Comparison of ENCODE assay signal across 8 cellular contexts in the genomic region with DNA sequence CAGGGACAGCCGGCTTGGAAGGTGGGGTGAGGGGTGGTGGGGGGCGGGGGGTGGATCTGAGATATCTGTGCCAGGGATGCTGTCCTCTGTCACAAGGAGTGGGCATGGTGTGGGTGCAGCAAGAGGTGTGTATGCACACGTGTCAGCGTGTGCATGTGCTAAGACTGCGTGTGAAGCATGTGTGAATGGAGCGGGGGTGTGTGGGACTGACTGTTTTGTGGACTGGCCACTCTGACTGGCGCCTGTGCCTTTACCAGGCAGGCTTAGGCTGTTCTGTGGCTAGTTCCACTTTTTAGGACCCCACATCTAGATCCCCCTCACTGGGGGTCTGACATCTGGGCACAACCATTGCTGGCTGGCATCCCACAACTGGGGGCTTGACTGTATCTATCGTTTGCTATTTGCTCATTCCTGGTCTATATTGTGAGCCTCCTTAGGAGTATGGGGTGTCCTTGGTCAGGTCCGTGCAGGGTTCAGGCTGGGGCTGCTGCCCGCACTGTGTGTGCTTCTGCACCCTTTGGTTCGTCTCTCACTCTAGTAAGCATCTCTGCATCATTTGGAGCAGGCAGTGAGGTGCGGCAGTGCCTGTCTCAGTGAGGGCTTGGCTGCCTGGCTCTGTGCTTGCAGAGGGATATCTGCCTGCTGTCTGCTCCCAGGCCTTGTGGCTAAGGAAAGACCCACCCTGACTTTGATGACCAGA. TPM values are rescaled to one million over a fixed set of nuclear protein-coding genes. Genes with fewer than 3 reads are reported as not detected.
A peak's percentile ranks its signal among the peaks of the same experiment; 100 is the strongest.
DNase-seq lines count a peak whose midpoint lies in the region; ATAC-seq, FAIRE-seq and TF ChIP-seq lines count a peak whose summit lies in the region.

No MANE protein-coding gene starts in this region.

- H2BK120ac ChIP-seq in H1 (replicated peaks; ENCODE audit: low read depth, low read length): no peak overlapping the region

- H2BK20ac ChIP-seq in H1 (ENCODE audit: low read length): no peak overlapping the region

- peak overlapping the region; percentile 80 for H3K4me3 ChIP-seq in Caco-2 (ENCODE audit: low read depth, low read length)
- H3K4me3 ChIP-seq in OCI-LY7 (ENCODE audit: low read depth, low read length, poor library complexity, severe bottlenecking): peak overlapping the region; percentile 92
- H3K4me3 ChIP-seq in H1 (ENCODE audit: extremely low read depth in 1 of 4, insufficient read depth in 2 of 4, low read depth in 3 of 4, low read length in 4 of 4): peak overlapping the region; percentile 19 to 85 (median 78); a peak in 6 of 8 replicates
- peak overlapping the region; percentile 97 for H3K4me3 ChIP-seq in osteoblast (ENCODE audit: insufficient read depth, low read length)

- H3K27ac ChIP-seq in OCI-LY7 (ENCODE audit: low read depth, low read length, poor library complexity, severe bottlenecking): peak overlapping the region; percentile 5
- H3K27ac ChIP-seq in H1 (ENCODE audit: low read depth, low read length): no peak overlapping the region
- H3K27ac ChIP-seq in osteoblast (ENCODE audit: low read depth, low read length): peak overlapping the region; percentile 93
- no peak overlapping the region for H3K27ac ChIP-seq in foreskin keratinocyte

- no peak for FAIRE-seq in H1 (lab: Jason Lieb, UNC)

- TF ChIP-seq RAD21 in H1 (IDR thresholded peaks at IDR 0.05 in 1 of 2, conservative IDR thresholded peaks at IDR 0.05 in 1 of 2; ENCODE audit: low read depth in 2 of 2, low read length in 2 of 2): no peak

- no peaks in the 10 kb centered on the region for H3K9me2 ChIP-seq in OCI-LY7 (ENCODE audit: insufficient read depth, low read length)

- peaks cover 17% of the 10 kb centered on the region for H3K79me1 ChIP-seq in H1 (ENCODE audit: low read depth, low read length)

- TF ChIP-seq CTCF in Caco-2 (IDR thresholded peaks at IDR 0.05; ENCODE audit: insufficient read depth in 1 of 2, low read depth in 1 of 2, low read length in 1 of 2, severe bottlenecking in 1 of 2, unreplicated experiment in 1 of 2) (no peak), OCI-LY7 (conservative IDR thresholded peaks at IDR 0.05; ENCODE audit: low read length) (no peak), H1 (IDR thresholded peaks at IDR 0.05; ENCODE audit: control extremely low read depth in 1 of 3, insufficient read depth in 1 of 3, low read depth in 1 of 3, low read length in 3 of 3) (no peak), osteoblast (IDR thresholded peaks at IDR 0.05; ENCODE audit: extremely low read depth, low read depth, low read length) (no peak), foreskin keratinocyte (conservative IDR thresholded peaks at IDR 0.05) (no peak)

- CTCF ChIA-PET in Caco-2 (lab: Charles Lee) (no interaction called here), OCI-LY7 (lab: Charles Lee; ENCODE audit: unreplicated experiment) (no interaction called here), H1 (lab: Charles Lee; ENCODE audit: partially characterized antibody) (interaction anchor here (0.8 kb wide), 2 partner anchors 9 to 76 kb away, joined by 3 to 4 read pairs; no protein-coding TSS in a partner anchor)

- intact Hi-C loops in Caco-2 (cut with micrococcal nuclease; ENCODE audit: unreplicated experiment): no loop called here
- intact Hi-C loops in OCI-LY7 (cut with micrococcal nuclease; ENCODE audit: unreplicated experiment): loop anchor here (2.0 to 5.0 kb wide), 2 partner anchors 75 to 129 kb away; a partner anchor contains a TSS

- 76% methylated on average over 10 of the region's 12 CpGs; no CpG with 5 or more reads in 1 of the 2 experiments for WGBS in H1 (ENCODE audit: extremely low coverage in 1 of 2, insufficient coverage in 1 of 2, insufficient read length in 1 of 2, insufficient replicate concordance in 2 of 2, low coverage in 1 of 2, low lambda C conversion rate in 2 of 2, missing lambda C conversion rate in 1 of 2), 2 experiments

- H4K20me1 ChIP-seq in OCI-LY7 (ENCODE audit: insufficient read depth, low read length) (0 out of 2 replicates have a peak, but pooled peaks cover 5% of the 10 kb centered on the region), H1 (replicated peaks in 1 of 2; ENCODE audit: control insufficient read depth in 1 of 2, insufficient read depth in 2 of 2, low read length in 2 of 2) (peaks cover 5 to 25% of the 10 kb centered on the region in 2 experiments), osteoblast (ENCODE audit: insufficient read depth, low read length) (peaks cover 49% of the 10 kb centered on the region)

- peaks cover 15% of the 10 kb centered on the region for H3K4me1 ChIP-seq in Caco-2
- peaks cover 53% of the 10 kb centered on the region for H3K4me1 ChIP-seq in OCI-LY7 (ENCODE audit: insufficient read depth, low read length, poor library complexity, severe bottlenecking)
- H3K4me1 ChIP-seq in H1 (replicated peaks in 1 of 4; ENCODE audit: control insufficient read depth in 3 of 4, insufficient read depth in 4 of 4, low read length in 3 of 4): peaks cover 4 to 25% (median 12%) of the 10 kb centered on the region in 4 experiments
- H3K4me1 ChIP-seq in osteoblast (ENCODE audit: insufficient read depth, low read length): peaks cover 53% of the 10 kb centered on the region
- H3K4me1 ChIP-seq in foreskin keratinocyte: peaks cover 6% of the 10 kb centered on the region

- peaks cover 16% of the 10 kb centered on the region for H3K23me2 ChIP-seq in H1 (ENCODE audit: low read depth, low read length)

- BruUV-seq in Caco-2 (replicated peaks; lab: Mats Ljungman, UMichigan) (TSS peak; percentile 24), OCI-LY7 (replicated peaks; lab: Mats Ljungman, UMichigan) (TSS peak; percentile 54)

- H3K4me1 Mint-ChIP-seq in Caco-2 (ENCODE audit: low read depth, unreplicated experiment): peaks cover 16% of the 10 kb centered on the region

- H2AFZ ChIP-seq in OCI-LY7 (ENCODE audit: low read length) (no peak overlapping the region), H1 (ENCODE audit: low read length) (no peak overlapping the region), osteoblast (ENCODE audit: low read length) (no peak overlapping the region)

- TF ChIP-seq EP300 in H1 (IDR thresholded peaks at IDR 0.05; ENCODE audit: borderline replicate concordance in 1 of 2, low read depth in 2 of 2, low read length in 2 of 2): no peak

- H3K79me2 ChIP-seq in OCI-LY7 (ENCODE audit: insufficient read depth, low read depth, low read length) (peaks cover 35% of the 10 kb centered on the region), H1 (ENCODE audit: control insufficient read depth in 1 of 2, insufficient read depth in 2 of 2, low read length in 2 of 2) (peaks cover 0 to 37% of the 10 kb centered on the region in 2 experiments; a peak in 2 of 4 replicates), osteoblast (ENCODE audit: insufficient read depth, low read length) (peaks cover 63% of the 10 kb centered on the region)

- H3K4ac ChIP-seq in H1 (replicated peaks; ENCODE audit: insufficient read length, low read depth, low read length): no peak overlapping the region

- H3K27me3 Mint-ChIP-seq in Caco-2 (ENCODE audit: insufficient read depth, unreplicated experiment): no peaks in the 10 kb centered on the region

- H4K8ac ChIP-seq in H1 (ENCODE audit: extremely low read depth, insufficient read depth, low read length): no peak overlapping the region; the same call in 1 of the 2 replicates

- ATAC-seq in HG03432 (IDR thresholded peaks at IDR 0.05; ENCODE audit: unreplicated experiment) (no peak), foreskin keratinocyte (no peak)

- H3K9me3 ChIP-seq in Caco-2 (no peaks in the 10 kb centered on the region), OCI-LY7 (ENCODE audit: low read length) (no peaks in the 10 kb centered on the region), H1 (ENCODE audit: insufficient read depth in 2 of 2, low read depth in 1 of 2, low read length in 1 of 2) (no peaks in the 10 kb centered on the region), osteoblast (ENCODE audit: low read depth, low read length) (no peaks in the 10 kb centered on the region)

- H3K14ac ChIP-seq in H1 (ENCODE audit: insufficient read length): no peak overlapping the region

- no peak overlapping the region for H3K18ac ChIP-seq in H1 (ENCODE audit: extremely low read depth, low read length)

- H3K36me3 ChIP-seq in Caco-2 (ENCODE audit: control insufficient read depth, insufficient read depth, low read length) (no peaks in the 10 kb centered on the region), OCI-LY7 (ENCODE audit: insufficient read depth, low read length) (no peaks in the 10 kb centered on the region), H1 (ENCODE audit: control insufficient read depth in 2 of 4, insufficient read depth in 4 of 4, low read length in 3 of 4) (peaks cover 0 to under 1% (median 0%) of the 10 kb centered on the region in 4 experiments; a peak in 3 of 8 replicates), osteoblast (ENCODE audit: insufficient read depth, low read length) (peaks cover 7% of the 10 kb centered on the region)

- no peak overlapping the region for H3K27ac Mint-ChIP-seq in Caco-2 (ENCODE audit: unreplicated experiment)

- DNase-seq in Caco-2 (no peak), OCI-LY7 (ENCODE audit: low spot score) (no peak), H1 (ENCODE audit: low read depth in 1 of 2, low spot score in 2 of 2) (no peak), osteoblast (ENCODE audit: insufficient read length, low spot score, missing footprints) (peak; percentile 91), NCI-H1092 (lab: John Stamatoyannopoulos, UW) (no peak), MV-4-11 (lab: John Stamatoyannopoulos, UW) (no peak), foreskin keratinocyte (no peak)

- no peak overlapping the region for H4K5ac ChIP-seq in H1 (ENCODE audit: insufficient read length, low read depth, low read length)

- no peak overlapping the region for H2BK12ac ChIP-seq in H1 (ENCODE audit: low read depth, low read length)

- H3K23ac ChIP-seq in H1 (ENCODE audit: insufficient read length): no peak overlapping the region

- H3K4me3 Mint-ChIP-seq in Caco-2 (ENCODE audit: unreplicated experiment): peak overlapping the region; percentile 96

- H3K4me2 ChIP-seq in OCI-LY7 (ENCODE audit: low read length) (peak overlapping the region; percentile 97), H1 (ENCODE audit: insufficient read depth in 1 of 2, low read depth in 2 of 2, low read length in 2 of 2) (peak overlapping the region; percentile 91 to 94), osteoblast (ENCODE audit: insufficient read depth, low read length) (peak overlapping the region; percentile 98)

- peak overlapping the region; percentile 32; the same call in 1 of the 2 replicates for H2BK15ac ChIP-seq in H1 (ENCODE audit: low read length)

- POLR2A ChIA-PET in Caco-2 (lab: Charles Lee) (no interaction called here), OCI-LY7 (lab: Charles Lee) (no interaction called here), H1 (lab: Charles Lee; ENCODE audit: partially characterized antibody) (interaction anchor here (1.4 to 1.6 kb wide), 2 partner anchors 13 to 20 kb away, joined by 4 to 5 read pairs; no protein-coding TSS in a partner anchor)

- peak overlapping the region; percentile 11 for H4K91ac ChIP-seq in H1 (replicated peaks; ENCODE audit: insufficient read length, low read length)

- no peak overlapping the region; a peak in 1 of 7 replicates for H3K9ac ChIP-seq in H1 (replicated peaks in 1 of 4; ENCODE audit: extremely low read depth in 1 of 4, low read depth in 3 of 4, low read length in 3 of 4)

- H3K56ac ChIP-seq in H1 (replicated peaks; ENCODE audit: insufficient read length, low read depth, low read length): no peak overlapping the region

- H2AK5ac ChIP-seq in H1 (ENCODE audit: low read depth, low read length): no peak overlapping the region

- no peaks in the 10 kb centered on the region for H3K9me3 Mint-ChIP-seq in Caco-2 (ENCODE audit: unreplicated experiment)

- H3K27me3 ChIP-seq in Caco-2 (replicated peaks; ENCODE audit: control insufficient read depth, insufficient read depth, low read length) (no peaks in the 10 kb centered on the region), H1 (replicated peaks in 1 of 4; ENCODE audit: control insufficient read depth in 3 of 4, extremely low read depth in 1 of 4, insufficient read depth in 3 of 4, low read length in 3 of 4) (no peaks in the 10 kb centered on the region), osteoblast (ENCODE audit: insufficient read depth, low read length) (no peaks in the 10 kb centered on the region), foreskin keratinocyte (no peaks in the 10 kb centered on the region)

- H2BK5ac ChIP-seq in H1 (ENCODE audit: low read depth, low read length): no peak overlapping the region

- peaks cover 17% of the 10 kb centered on the region for H3K36me3 Mint-ChIP-seq in Caco-2 (ENCODE audit: insufficient read depth, unreplicated experiment)

- no peak for TF ChIP-seq POLR2A in H1 (IDR thresholded peaks at IDR 0.05; ENCODE audit: control extremely low read depth in 1 of 2, low read depth in 2 of 2, low read length in 2 of 2)

RNA-seq across cellular contexts. Expression of a gene that starts 1.9 kb away (rescaled TPM):
- 40.3 and 47.8 TPM in 2 replicates for total RNA-seq in Caco-2 (2022)
- total RNA-seq in OCI-LY7 (2014; rRNA removed; shearing (Covaris generic)): 51.8 and 62.7 TPM in 2 replicates
- 56.8 and 66.2 TPM in 2 replicates for total RNA-seq in OCI-LY7 (2022)
- 67.7 and 69.4 TPM in 2 replicates for total RNA-seq in H1 (2021; fragmentation: NEBNext Ultra II Directional; extraction: Animal tissue kit (Norgen Biotek cat#: 25700))
- 37.2 and 52.8 TPM in 2 replicates for polyA plus RNA-seq in H1 (2011; rRNA removed)
- polyA plus RNA-seq in H1 (2011; cell fraction: cytosol; rRNA removed): 37.9 TPM
- 294 TPM for polyA plus RNA-seq in H1 (2011; cell fraction: nucleus; rRNA removed)
- 48.2 to 52.4 TPM (median 49.0 TPM) in 4 replicates for polyA plus RNA-seq in H1 (2012, experiment 1 of 2)
- 39.0 TPM for polyA plus RNA-seq in H1 (2012, experiment 2 of 2)
- polyA plus RNA-seq in H1 (2013, experiment 1 of 2): 28.5 TPM
- 27.0 TPM for polyA plus RNA-seq in H1 (2013, experiment 2 of 2)
- polyA minus RNA-seq in H1 (2011; rRNA and poly(A)+ RNA removed): 47.4 and 58.0 TPM in 2 replicates
- 29.3 TPM for polyA minus RNA-seq in H1 (2011; cell fraction: cytosol; rRNA and poly(A)+ RNA removed)
- 60.7 TPM for polyA minus RNA-seq in H1 (2011; cell fraction: nucleus; rRNA and poly(A)+ RNA removed)
- 55.4 and 59.4 TPM in 2 replicates for total RNA-seq in osteoblast
- 26.8 and 28.1 TPM in 2 replicates for total RNA-seq in foreskin keratinocyte
- polyA plus RNA-seq in foreskin keratinocyte: 20.2 and 20.3 TPM in 2 replicates

RNA-seq across cellular contexts. Expression of a gene that starts 2.1 kb away (rescaled TPM):
- total RNA-seq in Caco-2 (2022): not detected in 2 replicates
- not detected in 2 replicates for total RNA-seq in OCI-LY7 (2014; rRNA removed; shearing (Covaris generic))
- 1.3 and 2.0 TPM in 2 replicates for total RNA-seq in OCI-LY7 (2022)
- total RNA-seq in H1 (2021; fragmentation: NEBNext Ultra II Directional; extraction: Animal tissue kit (Norgen Biotek cat#: 25700)): not detected in 2 replicates
- polyA plus RNA-seq in H1 (2011; rRNA removed): 0.05 and 0.14 TPM in 2 replicates
- polyA plus RNA-seq in H1 (2011; cell fraction: cytosol; rRNA removed): 0.19 TPM
- 0.16 TPM for polyA plus RNA-seq in H1 (2011; cell fraction: nucleus; rRNA removed)
- polyA plus RNA-seq in H1 (2012, experiment 1 of 2): 0.13 to 0.37 TPM in 2 of 4 replicates, not detected in the others
- not detected for polyA plus RNA-seq in H1 (2012, experiment 2 of 2)
- 0.12 TPM for polyA plus RNA-seq in H1 (2013, experiment 1 of 2)
- 0.06 TPM for polyA plus RNA-seq in H1 (2013, experiment 2 of 2)
- 0.82 TPM in 1 of 2 replicates, not detected in the other for polyA minus RNA-seq in H1 (2011; rRNA and poly(A)+ RNA removed)
- not detected for polyA minus RNA-seq in H1 (2011; cell fraction: cytosol; rRNA and poly(A)+ RNA removed)
- 0.50 TPM for polyA minus RNA-seq in H1 (2011; cell fraction: nucleus; rRNA and poly(A)+ RNA removed)
- total RNA-seq in osteoblast: 0.29 and 0.72 TPM in 2 replicates
- total RNA-seq in foreskin keratinocyte: not detected in 2 replicates
- 0.04 and 0.09 TPM in 2 replicates for polyA plus RNA-seq in foreskin keratinocyte

RNA-seq across cellular contexts. Expression of a gene that starts 34.3 kb away (rescaled TPM):
- total RNA-seq in Caco-2 (2022): 9.6 and 11.9 TPM in 2 replicates
- total RNA-seq in OCI-LY7 (2014; rRNA removed; shearing (Covaris generic)): 3.4 and 6.0 TPM in 2 replicates
- 6.8 and 8.0 TPM in 2 replicates for total RNA-seq in OCI-LY7 (2022)
- total RNA-seq in H1 (2021; fragmentation: NEBNext Ultra II Directional; extraction: Animal tissue kit (Norgen Biotek cat#: 25700)): 11.3 and 18.7 TPM in 2 replicates
- 24.0 and 31.4 TPM in 2 replicates for polyA plus RNA-seq in H1 (2011; rRNA removed)
- 20.5 TPM for polyA plus RNA-seq in H1 (2011; cell fraction: cytosol; rRNA removed)
- 20.2 TPM for polyA plus RNA-seq in H1 (2011; cell fraction: nucleus; rRNA removed)
- polyA plus RNA-seq in H1 (2012, experiment 1 of 2): 16.0 to 18.7 TPM (median 16.9 TPM) in 4 replicates
- 16.4 TPM for polyA plus RNA-seq in H1 (2012, experiment 2 of 2)
- 12.7 TPM for polyA plus RNA-seq in H1 (2013, experiment 1 of 2)
- polyA plus RNA-seq in H1 (2013, experiment 2 of 2): 13.7 TPM
- 15.7 and 17.2 TPM in 2 replicates for polyA minus RNA-seq in H1 (2011; rRNA and poly(A)+ RNA removed)
- polyA minus RNA-seq in H1 (2011; cell fraction: cytosol; rRNA and poly(A)+ RNA removed): 5.1 TPM
- polyA minus RNA-seq in H1 (2011; cell fraction: nucleus; rRNA and poly(A)+ RNA removed): 9.8 TPM
- 9.4 and 13.8 TPM in 2 replicates for total RNA-seq in osteoblast
- total RNA-seq in foreskin keratinocyte: 5.8 and 11.7 TPM in 2 replicates
- polyA plus RNA-seq in foreskin keratinocyte: 10.9 and 18.2 TPM in 2 replicates

RNA-seq across cellular contexts. Expression of a gene that starts 46.3 kb away (rescaled TPM):
- total RNA-seq in Caco-2 (2022): 0.84 and 1.7 TPM in 2 replicates
- total RNA-seq in OCI-LY7 (2014; rRNA removed; shearing (Covaris generic)): 0.38 and 1.4 TPM in 2 replicates
- 0.76 and 0.89 TPM in 2 replicates for total RNA-seq in OCI-LY7 (2022)
- 9.6 and 12.2 TPM in 2 replicates for total RNA-seq in H1 (2021; fragmentation: NEBNext Ultra II Directional; extraction: Animal tissue kit (Norgen Biotek cat#: 25700))
- polyA plus RNA-seq in H1 (2011; rRNA removed): 20.7 and 23.1 TPM in 2 replicates
- polyA plus RNA-seq in H1 (2011; cell fraction: cytosol; rRNA removed): 19.4 TPM
- 52.6 TPM for polyA plus RNA-seq in H1 (2011; cell fraction: nucleus; rRNA removed)
- polyA plus RNA-seq in H1 (2012, experiment 1 of 2): 15.0 to 24.0 TPM (median 21.6 TPM) in 4 replicates
- polyA plus RNA-seq in H1 (2012, experiment 2 of 2): 20.0 TPM
- 14.5 TPM for polyA plus RNA-seq in H1 (2013, experiment 1 of 2)
- polyA plus RNA-seq in H1 (2013, experiment 2 of 2): 14.1 TPM
- polyA minus RNA-seq in H1 (2011; rRNA and poly(A)+ RNA removed): 9.3 and 11.2 TPM in 2 replicates
- polyA minus RNA-seq in H1 (2011; cell fraction: cytosol; rRNA and poly(A)+ RNA removed): 3.3 TPM
- 14.2 TPM for polyA minus RNA-seq in H1 (2011; cell fraction: nucleus; rRNA and poly(A)+ RNA removed)
- 14.8 and 16.2 TPM in 2 replicates for total RNA-seq in osteoblast
- total RNA-seq in foreskin keratinocyte: 6.7 and 8.5 TPM in 2 replicates
- 18.1 and 20.9 TPM in 2 replicates for polyA plus RNA-seq in foreskin keratinocyte

Comparison
In these comparisons a context has a peak if more than half of its experiments do, and no peak if none do; other contexts are left out.
1. H3K27ac ChIP-seq: peak in OCI-LY7 (single experiment) and osteoblast (single experiment); none in H1 (single experiment) and foreskin keratinocyte (single experiment).
2. Peak in every context shown above with its lines, with median percentiles within 50 percentile points of each other: H3K4me3 ChIP-seq and H3K4me2 ChIP-seq.